8 cellular contexts compared by ENCODE assay signal in the genomic region with DNA sequence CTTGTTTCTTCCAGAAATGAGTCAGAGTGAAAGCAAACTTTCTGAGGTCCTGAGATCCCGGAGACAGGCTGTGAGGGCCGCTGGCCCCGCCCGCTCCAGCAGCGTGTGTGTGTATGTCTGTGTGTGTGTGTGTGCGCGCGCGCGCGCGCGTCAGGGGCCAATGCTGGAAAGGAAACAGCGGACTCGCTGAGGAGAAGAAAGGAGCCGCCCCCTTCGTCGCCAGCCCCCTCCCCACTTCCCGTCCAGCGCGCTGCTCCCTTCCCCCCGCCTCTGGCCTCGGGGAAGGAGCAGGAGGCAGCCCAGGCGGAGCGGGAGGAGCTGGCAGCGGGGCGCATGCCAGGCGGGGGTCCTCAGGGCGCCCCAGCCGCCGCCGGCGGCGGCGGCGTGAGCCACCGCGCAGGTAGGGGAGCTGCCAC. TPM values are rescaled to one million over a fixed set of nuclear protein-coding genes. Genes with fewer than 3 reads are reported as not detected.
DNase-seq lines count a peak whose midpoint lies in the region; ATAC-seq and TF ChIP-seq lines count a peak whose summit lies in the region.

Gene DISC1 (plus strand): TSS at position 256 of the 416 bp plus-strand sequence. CDS start 78 bp downstream, at position 334.

- H3K27me3 ChIP-seq in gastroesophageal sphincter (peaks cover 16% of the 10 kb centered on the region), neural progenitor cell (peaks cover 65% of the 10 kb centered on the region), testis (no peaks in the 10 kb centered on the region)

- H3K4me2 ChIP-seq in neural progenitor cell: peak within 1 kb of the TSS; percentile 98

- no peaks in the 10 kb centered on the region for H3K9me3 ChIP-seq in gastroesophageal sphincter
- no peaks in the 10 kb centered on the region for H3K9me3 ChIP-seq in neural progenitor cell (ENCODE audit: low read depth)
- no peaks in the 10 kb centered on the region for H3K9me3 ChIP-seq in testis

- H3K79me2 ChIP-seq in neural progenitor cell (ENCODE audit: low read depth): no peaks in the 10 kb centered on the region

- H3K36me3 Mint-ChIP-seq in activated naive CD4-positive, alpha-beta T cell treated with anti-CD3 and anti-CD28 coated beads, Interleukin-2, amount 50 U/mL, for 24 hours: peaks cover 1% of the 10 kb centered on the region
- no peaks in the 10 kb centered on the region for H3K36me3 Mint-ChIP-seq in neural progenitor cell

- peak within 1 kb of the TSS; percentile 95 for H2AFZ ChIP-seq in neural progenitor cell (replicated peaks)

- H4K20me1 ChIP-seq in neural progenitor cell (ENCODE audit: low read depth): no peaks in the 10 kb centered on the region

- peak within 1 kb of the TSS; percentile 89 for H3K27ac Mint-ChIP-seq in activated naive CD4-positive, alpha-beta T cell treated with anti-CD3 and anti-CD28 coated beads, Interleukin-2, amount 50 U/mL, for 24 hours
- peak within 1 kb of the TSS; percentile 86 for H3K27ac Mint-ChIP-seq in neural progenitor cell

- peak; percentile 42 for ATAC-seq in GM21576 (IDR thresholded peaks at IDR 0.05; ENCODE audit: unreplicated experiment)
- ATAC-seq in gastroesophageal sphincter: peak; percentile 86

- H3K4me1 ChIP-seq in gastroesophageal sphincter: peaks cover 0 to 39% (median 3%) of the 10 kb centered on the region in 3 donors
- H3K4me1 ChIP-seq in neural progenitor cell: peaks cover 5% of the 10 kb centered on the region
- no peaks in the 10 kb centered on the region for H3K4me1 ChIP-seq in testis

- H3K27ac ChIP-seq in gastroesophageal sphincter: peak within 1 kb of the TSS; percentile 51 to 89 (median 88)
- no peak within 1 kb of the TSS for H3K27ac ChIP-seq in neural progenitor cell
- peak within 1 kb of the TSS; percentile 37 to 71 for H3K27ac ChIP-seq in testis

- H3K27me3 Mint-ChIP-seq in activated naive CD4-positive, alpha-beta T cell treated with anti-CD3 and anti-CD28 coated beads, Interleukin-2, amount 50 U/mL, for 24 hours: no peaks in the 10 kb centered on the region
- peaks cover 15% of the 10 kb centered on the region for H3K27me3 Mint-ChIP-seq in neural progenitor cell (ENCODE audit: insufficient read depth, low read depth)

- no peak for TF ChIP-seq EP300 in gastroesophageal sphincter (IDR thresholded peaks at IDR 0.05)

- intact Hi-C loops in testis (cut with DNase I; ENCODE audit: low total_unique reads): no loop called here

- peak; percentile 94 for DNase-seq in CMK (ENCODE audit: low read depth)
- peak; percentile 94 to 96 for DNase-seq in Kasumi-1 (lab: John Stamatoyannopoulos, UW)
- peak; percentile 69 for DNase-seq in SIG-M5 (lab: John Stamatoyannopoulos, UW)
- peak; percentile 93 for DNase-seq in neural progenitor cell (ENCODE audit: low spot score)
- DNase-seq in testis: peak; percentile 77

- no peaks in the 10 kb centered on the region for H3K36me3 ChIP-seq in gastroesophageal sphincter
- H3K36me3 ChIP-seq in neural progenitor cell: no peaks in the 10 kb centered on the region
- no peaks in the 10 kb centered on the region for H3K36me3 ChIP-seq in testis (ENCODE audit: low read depth, missing control alignments)

- TF ChIP-seq CTCF in gastroesophageal sphincter (IDR thresholded peaks at IDR 0.05) (no peak), neural progenitor cell (IDR thresholded peaks at IDR 0.05) (no peak), testis (IDR thresholded peaks at IDR 0.05) (no peak)

- H3K4me3 ChIP-seq in gastroesophageal sphincter (peak within 1 kb of the TSS; percentile 65 to 76), neural progenitor cell (peak within 1 kb of the TSS; percentile 85), testis (peak within 1 kb of the TSS; percentile 62 to 75)

- peak within 1 kb of the TSS; percentile 93 for H3K4me3 Mint-ChIP-seq in activated naive CD4-positive, alpha-beta T cell treated with anti-CD3 and anti-CD28 coated beads, Interleukin-2, amount 50 U/mL, for 24 hours
- H3K4me3 Mint-ChIP-seq in neural progenitor cell: peak within 1 kb of the TSS; percentile 95

- WGBS in gastroesophageal sphincter (ENCODE audit: low coverage in 1 of 2), 2 donors: no CpG with 5 or more reads among the region's 38 CpGs
- 0 to 1% methylated on average over 7 to 36 of the region's 38 CpGs for WGBS in testis, 2 donors

- TF ChIP-seq POLR2A in gastroesophageal sphincter (IDR thresholded peaks at IDR 0.05): peak; percentile 17 to 37
- no peak for TF ChIP-seq POLR2A in testis (IDR thresholded peaks at IDR 0.05)

- peaks cover 37% of the 10 kb centered on the region for H3K4me1 Mint-ChIP-seq in activated naive CD4-positive, alpha-beta T cell treated with anti-CD3 and anti-CD28 coated beads, Interleukin-2, amount 50 U/mL, for 24 hours
- H3K4me1 Mint-ChIP-seq in neural progenitor cell: peaks cover 19% of the 10 kb centered on the region

- no peak within 1 kb of the TSS for H3K9ac ChIP-seq in neural progenitor cell

- H3K9me3 Mint-ChIP-seq in activated naive CD4-positive, alpha-beta T cell treated with anti-CD3 and anti-CD28 coated beads, Interleukin-2, amount 50 U/mL, for 24 hours: no peaks in the 10 kb centered on the region
- H3K9me3 Mint-ChIP-seq in neural progenitor cell: no peaks in the 10 kb centered on the region

- peaks cover 11% of the 10 kb centered on the region for H3F3A ChIP-seq in neural progenitor cell (ENCODE audit: low read depth)

RNA-seq across cellular contexts. Expression of gene DISC1, which starts in this region (rescaled TPM):
- total RNA-seq in gastroesophageal sphincter (1 to 10 TPM; 4.4 to 9.8 (median 6.8) TPM), neural progenitor cell (ENCODE audit: low replicate concordance) (1.8 and 3.2 TPM in 2 replicates), testis (1 to 10 TPM; 5.7 to 6.8 TPM)
- 1.8 TPM for polyA plus RNA-seq in testis (ENCODE audit: insufficient read depth, low read depth, low replicate concordance)
